In the genomic region with DNA sequence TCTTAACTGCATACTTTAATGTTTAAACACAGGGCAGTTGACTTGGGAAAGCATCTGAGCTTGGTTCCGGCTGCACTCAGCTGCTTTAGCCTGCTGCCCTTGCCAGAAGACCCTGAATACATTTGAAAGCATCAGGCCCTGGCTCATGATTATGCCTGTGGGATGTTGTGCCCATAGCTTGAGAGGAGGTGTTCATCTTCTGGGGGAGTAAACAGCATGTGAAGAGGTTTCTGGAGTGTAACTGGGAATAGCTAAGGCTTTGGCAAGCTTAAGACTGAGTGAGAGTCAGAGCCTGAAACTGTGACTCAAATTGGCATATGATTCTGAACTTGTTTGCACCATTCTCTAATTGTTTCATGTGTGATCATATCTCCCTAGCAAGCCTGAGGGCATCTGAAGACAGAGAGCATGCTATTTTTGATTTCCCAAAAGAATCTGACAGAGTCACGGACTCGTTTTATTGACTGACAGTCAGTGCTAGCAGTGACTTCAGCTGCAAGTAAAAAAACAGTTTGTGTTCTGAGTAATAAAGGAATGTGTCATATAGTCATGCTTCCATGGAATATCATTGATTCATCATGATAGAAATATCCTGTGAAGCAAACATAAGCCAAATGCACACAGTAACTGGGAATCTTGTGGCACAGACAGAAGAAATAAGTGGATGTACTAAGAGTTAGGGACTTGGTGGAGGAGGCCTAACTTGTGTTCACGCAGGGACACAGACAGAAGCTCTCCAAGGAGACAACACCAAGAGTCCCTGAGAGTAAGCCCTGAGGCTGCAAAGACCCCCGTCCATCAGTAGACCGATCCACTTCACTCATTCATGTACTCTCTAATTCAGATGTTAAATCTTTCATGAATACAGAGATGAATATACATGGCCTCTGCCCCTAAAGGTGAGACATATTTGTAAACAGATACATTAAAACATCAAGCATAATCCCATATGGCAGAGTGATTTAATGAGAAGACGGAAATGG, we compare ENCODE assay signal across 9 cellular contexts.
DNase-seq lines count a peak whose midpoint lies in the region; ATAC-seq, FAIRE-seq and TF ChIP-seq lines count a peak whose summit lies in the region.
"Had no signal": no experiment of that assay in that cellular context is flagged by ENCODE, and none has a peak within 500 bp of the region (broad histone marks: within the 10 kb centered on the region; RNA-seq: fewer than 3 reads in every experiment).

No MANE protein-coding gene starts in this region.

- H3K9me3 ChIP-seq in colonic mucosa, result no peaks in the 10 kb centered on the region
- H3K9me3 ChIP-seq in lung (ENCODE audit: control insufficient read depth in 2 of 2, insufficient read depth in 1 of 2, low read length in 1 of 2), result no peaks in the 10 kb centered on the region

- ATAC-seq in lung (ENCODE audit: insufficient read depth, low FRiP score), result peak; percentile 38
- no peak for ATAC-seq in HG03097 (IDR thresholded peaks at IDR 0.05; ENCODE audit: low FRiP score, unreplicated experiment)

- H3K27me3 ChIP-seq in colonic mucosa (no peaks in the 10 kb centered on the region), lung (ENCODE audit: control insufficient read depth, insufficient read depth) (no peaks in the 10 kb centered on the region)

- no peak for TF ChIP-seq CTCF in colonic mucosa (IDR thresholded peaks at IDR 0.05)
- TF ChIP-seq CTCF in lung (IDR thresholded peaks at IDR 0.05; ENCODE audit: control extremely low read depth, extremely low read depth), result no peak

- H3K27ac ChIP-seq in colonic mucosa (peak overlapping the region; percentile 53), lung (ENCODE audit: low read depth in 1 of 2, low read length in 1 of 2) (peak overlapping the region; percentile 57 to 97)

- H3K4me3 ChIP-seq in colonic mucosa (no peak overlapping the region), lung (no peak overlapping the region)

- no peak for FAIRE-seq in urothelium cell line (lab: Jason Lieb, UNC)
- FAIRE-seq: islet of Langerhans had no signal

- H3K36me3 ChIP-seq in colonic mucosa (no peaks in the 10 kb centered on the region), lung (ENCODE audit: control insufficient read depth in 2 of 2, insufficient read depth in 2 of 2, low read length in 2 of 2) (no peaks in the 10 kb centered on the region)

- WGBS in lung, 2 donors, result 88 to 89% methylated on average over 7 of the region's 7 CpGs

- intact Hi-C loops in colonic mucosa (cut with DNase I), result loop anchor here (5.0 to 10.0 kb wide), 4 partner anchors 43 to 1065 kb away; a partner anchor contains a TSS

- no peak overlapping the region for H3K9ac ChIP-seq in colonic mucosa (ENCODE audit: low read depth in 2 of 2, low read length in 2 of 2)

- DNase-seq in LHCN-M2 (ENCODE audit: low read depth), result peak; percentile 91
- no peak for DNase-seq in colonic mucosa
- no peak for DNase-seq in lung (ENCODE audit: low spot score)
- DNase-seq in urothelium cell line (ENCODE audit: low spot score), result peak; percentile 11
- no peak for DNase-seq in SW480 (ENCODE audit: low spot score)
- DNase-seq in islet precursor cell, result no peak
- DNase-seq: T-helper 2 cell had no signal

- H3K4me1 ChIP-seq in colonic mucosa (no peaks in the 10 kb centered on the region), lung (ENCODE audit: control insufficient read depth in 2 of 2, insufficient read depth in 2 of 2, low read length in 2 of 2) (peaks cover 4 to 37% of the 10 kb centered on the region in 2 donors)

Comparison
In these comparisons a context has a peak if more than half of its experiments do, and no peak if none do; other contexts are left out.
1. DNase-seq: peak in LHCN-M2 (single experiment) and urothelium cell line (single experiment); none in colonic mucosa (single experiment), lung (single experiment), SW480 (single experiment) and islet precursor cell (single experiment).